In genomic region chr1:200072636-200073285, GRCh38 we compare ENCODE assay signal across 13 cellular contexts. TPM values are rescaled to one million over a fixed set of nuclear protein-coding genes. Genes with fewer than 3 reads are reported as not detected.
A peak's percentile ranks its signal among the peaks of the same experiment; 100 is the strongest.
DNase-seq lines count a peak whose midpoint lies in the region; ATAC-seq, FAIRE-seq and TF ChIP-seq lines count a peak whose summit lies in the region.
"Had no signal": no experiment of that assay in that cellular context is flagged by ENCODE, and none has a peak within 500 bp of the region (broad histone marks: within the 10 kb centered on the region; RNA-seq: fewer than 3 reads in every experiment).

No MANE protein-coding gene starts in this region.

- no peak for DNase-seq in Karpas-422
- no peak for DNase-seq in NCI-H1105 treated with DMSO at 0.1 percent for 48 hours (lab: John Stamatoyannopoulos, UW)
- DNase-seq in A673 (ENCODE audit: low spot score): no peak
- no peak for DNase-seq in HuH-7.5 (ENCODE audit: low spot score)
- DNase-seq in RCC 7860 (ENCODE audit: low spot score): no peak
- DNase-seq: activated CD4-positive, alpha-beta T cell treated with anti-CD3 and anti-CD28 coated beads, Interleukin-2, amount 50 U/mL, for 4 hours; C1 segment of cervical spinal cord; glutamatergic neuron; NCI-H2171 treated with DMSO at 0.1 percent for 48 hours had no signal

- POLR2A ChIA-PET in A673 (lab: Charles Lee; ENCODE audit: low non-redundant PET): no interaction called here

- H3K4me3 ChIP-seq in Karpas-422 (ENCODE audit: low read length) (no peak overlapping the region), A673 (ENCODE audit: low read depth, low read length, poor library complexity, severe bottlenecking) (no peak overlapping the region)
- H3K4me3 ChIP-seq: SK-N-MC had no signal

- CTCF ChIA-PET in A673 (lab: Charles Lee): no interaction called here

- H3K36me3 ChIP-seq in Karpas-422 (ENCODE audit: insufficient read depth, low read length) (no peaks in the 10 kb centered on the region), A673 (ENCODE audit: insufficient read depth, low read length, poor library complexity, severe bottlenecking) (no peaks in the 10 kb centered on the region)

- no peak overlapping the region for H3K9ac ChIP-seq in Karpas-422 (ENCODE audit: low read length)

- H3K9me3 ChIP-seq in Karpas-422 (ENCODE audit: low read length): no peaks in the 10 kb centered on the region
- no peaks in the 10 kb centered on the region for H3K9me3 ChIP-seq in A673 (ENCODE audit: low read depth, low read length, poor library complexity, severe bottlenecking)

- H3K27me3 ChIP-seq in Karpas-422 (ENCODE audit: low read length) (no peaks in the 10 kb centered on the region), A673 (replicated peaks; ENCODE audit: insufficient read depth, low read depth, low read length, poor library complexity) (peaks cover 27% of the 10 kb centered on the region)

- H3K4me1 ChIP-seq in Karpas-422 (ENCODE audit: low read length) (peaks cover 20% of the 10 kb centered on the region), A673 (ENCODE audit: insufficient read depth, low read length, poor library complexity, severe bottlenecking) (peaks cover 11% of the 10 kb centered on the region)

- intact Hi-C loops in A673 (cut with micrococcal nuclease; ENCODE audit: unreplicated experiment): no loop called here

- no TSS peak for BruUV-seq in A673 (replicated peaks; lab: Mats Ljungman, UMichigan)

- H2AFZ ChIP-seq in Karpas-422 (ENCODE audit: low read length): no peak overlapping the region

- no peak for FAIRE-seq in RCC 7860 (lab: Jason Lieb, UNC)

- no peak overlapping the region for H3K27ac ChIP-seq in Karpas-422 (ENCODE audit: low read length)
- no peak overlapping the region for H3K27ac ChIP-seq in A673 (ENCODE audit: low read depth, low read length, poor library complexity, severe bottlenecking)
- H3K27ac ChIP-seq: SK-N-MC had no signal

- H3K4me2 ChIP-seq in Karpas-422 (ENCODE audit: low read depth, low read length, poor library complexity, severe bottlenecking): peak overlapping the region; percentile 40

- no peak for TF ChIP-seq CTCF in A673 (conservative IDR thresholded peaks at IDR 0.05; ENCODE audit: low read depth, low read length)

- ATAC-seq in GM18498 (IDR thresholded peaks at IDR 0.05; ENCODE audit: unreplicated experiment) (peak; percentile 98), GM19463 (IDR thresholded peaks at IDR 0.05; ENCODE audit: unreplicated experiment) (peak; percentile 84), HG02938 (IDR thresholded peaks at IDR 0.05; ENCODE audit: unreplicated experiment) (peak; percentile 93)

- no peaks in the 10 kb centered on the region for H3K9me2 ChIP-seq in Karpas-422 (replicated peaks; ENCODE audit: insufficient read depth, low read length)

- no peaks in the 10 kb centered on the region for H3K79me2 ChIP-seq in Karpas-422 (ENCODE audit: low read length)

- no peaks in the 10 kb centered on the region for H4K20me1 ChIP-seq in Karpas-422 (ENCODE audit: insufficient read depth, low read depth, low read length)

RNA-seq across cellular contexts. Expression of gene NR5A2, which starts 45.3 kb away (rescaled TPM):
- not detected in 2 replicates for total RNA-seq in Karpas-422 (2014; rRNA removed; shearing (Covaris generic); ENCODE audit: low replicate concordance)
- total RNA-seq in A673 (2021): not detected in 2 replicates
